16 cellular contexts compared by ENCODE assay signal in the genomic region with DNA sequence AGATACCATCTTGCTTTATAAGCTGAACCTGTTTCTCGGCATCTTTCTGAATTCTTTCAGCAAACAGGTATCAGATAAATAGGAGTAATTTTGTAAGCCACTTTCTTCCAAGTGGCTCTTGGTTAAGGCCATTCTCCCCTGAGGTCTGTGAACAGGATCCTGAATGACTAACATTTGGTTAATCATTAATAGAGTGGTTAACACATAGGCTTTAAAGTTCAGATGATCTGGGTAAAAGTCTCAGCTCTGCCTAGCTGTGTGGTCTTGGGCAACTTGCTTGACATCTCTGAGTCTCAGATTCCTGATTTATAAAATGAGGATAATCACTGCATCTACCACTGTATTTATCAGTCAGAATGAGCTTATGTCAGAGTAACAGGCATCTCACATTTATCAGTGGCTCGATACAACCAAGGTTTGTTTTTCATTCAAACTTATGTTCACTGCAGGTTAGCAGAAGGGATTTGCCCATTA. TPM values are rescaled to one million over a fixed set of nuclear protein-coding genes. Genes with fewer than 3 reads are reported as not detected.
DNase-seq lines count a peak whose midpoint lies in the region; ATAC-seq and TF ChIP-seq lines count a peak whose summit lies in the region.
"Had no signal": no experiment of that assay in that cellular context is flagged by ENCODE, and none has a peak within 500 bp of the region (broad histone marks: within the 10 kb centered on the region; RNA-seq: fewer than 3 reads in every experiment).

No MANE protein-coding gene starts in this region.

- H3K9me2 ChIP-seq in OCI-LY7 (ENCODE audit: insufficient read depth, low read length), result no peaks in the 10 kb centered on the region

- DNase-seq in SIG-M5 treated with dmso at 0.1 percent for 504 hours (lab: John Stamatoyannopoulos, UW; ENCODE audit: unreplicated experiment) (peak; percentile 38), SIG-M5 (lab: John Stamatoyannopoulos, UW) (no peak), colonic mucosa (peak; percentile 21), upper lobe of right lung (no peak), OCI-LY7 (ENCODE audit: low spot score) (no peak), NCI-H748 treated with DMSO at 0.1 percent for 48 hours (lab: John Stamatoyannopoulos, UW) (no peak)
- DNase-seq in T-helper 2 cell treated with Interferon-gamma antibody and Interleukin-4, amounts not matched to agents 5 μg/mL and 100 μg/mL, for 36 hours (ENCODE audit: low spot score), result no peak
- DNase-seq: 8988T; activated T-cell treated with anti-CD3 and anti-CD28 coated beads, Interleukin-2, amount 50 U/mL, for 24 hours; aorta; foreskin fibroblast; NCI-H2081 had no signal

- H3K36me3 ChIP-seq in colonic mucosa (no peaks in the 10 kb centered on the region), upper lobe of right lung (no peaks in the 10 kb centered on the region), OCI-LY7 (ENCODE audit: insufficient read depth, low read length) (no peaks in the 10 kb centered on the region)
- H3K36me3 ChIP-seq: neutrophil had no signal

- no TSS peak for BruUV-seq in OCI-LY7 (replicated peaks; lab: Mats Ljungman, UMichigan)

- H3K4me3 Mint-ChIP-seq in T-helper 2 cell treated with Interferon-gamma antibody and Interleukin-4, amounts not matched to agents 5 μg/mL and 100 μg/mL, for 36 hours, result no peak overlapping the region
- H3K4me3 Mint-ChIP-seq: activated T-cell treated with anti-CD3 and anti-CD28 coated beads, Interleukin-2, amount 50 U/mL, for 24 hours; type B pancreatic cell had no signal

- peak overlapping the region; percentile 26 for H3K27ac ChIP-seq in colonic mucosa
- H3K27ac ChIP-seq in upper lobe of right lung, result no peak overlapping the region
- H3K27ac ChIP-seq in OCI-LY7 (ENCODE audit: low read depth, low read length, poor library complexity, severe bottlenecking), result no peak overlapping the region
- H3K27ac ChIP-seq: neutrophil had no signal

- H3K27me3 ChIP-seq in colonic mucosa, result no peaks in the 10 kb centered on the region
- H3K27me3 ChIP-seq in upper lobe of right lung, result no peaks in the 10 kb centered on the region
- H3K27me3 ChIP-seq: neutrophil had no signal

- POLR2A ChIA-PET in OCI-LY7 (lab: Charles Lee), result no interaction called here

- no peaks in the 10 kb centered on the region for H3K36me3 Mint-ChIP-seq in T-helper 2 cell treated with Interferon-gamma antibody and Interleukin-4, amounts not matched to agents 5 μg/mL and 100 μg/mL, for 36 hours (ENCODE audit: low read depth)
- H3K36me3 Mint-ChIP-seq: type B pancreatic cell had no signal

- ATAC-seq in HG03060 (IDR thresholded peaks at IDR 0.05; ENCODE audit: low read depth, unreplicated experiment), result peak; percentile 80
- peak; percentile 73 for ATAC-seq in upper lobe of right lung

- peaks cover 5% of the 10 kb centered on the region for H3K27me3 Mint-ChIP-seq in T-helper 2 cell treated with Interferon-gamma antibody and Interleukin-4, amounts not matched to agents 5 μg/mL and 100 μg/mL, for 36 hours (ENCODE audit: low read depth)

- H3K79me2 ChIP-seq in OCI-LY7 (ENCODE audit: insufficient read depth, low read depth, low read length), result no peaks in the 10 kb centered on the region

- H2AFZ ChIP-seq in OCI-LY7 (ENCODE audit: low read length), result no peak overlapping the region

- no peak overlapping the region for H3K9ac ChIP-seq in colonic mucosa (ENCODE audit: low read depth in 2 of 2, low read length in 2 of 2)

- TF ChIP-seq CTCF in colonic mucosa (IDR thresholded peaks at IDR 0.05) (no peak), upper lobe of right lung (IDR thresholded peaks at IDR 0.05) (no peak), OCI-LY7 (conservative IDR thresholded peaks at IDR 0.05; ENCODE audit: low read length) (no peak)

- no peak overlapping the region for H3K4me3 ChIP-seq in colonic mucosa
- H3K4me3 ChIP-seq in upper lobe of right lung, result no peak overlapping the region
- no peak overlapping the region for H3K4me3 ChIP-seq in OCI-LY7 (ENCODE audit: low read depth, low read length, poor library complexity, severe bottlenecking)

- intact Hi-C loops in colonic mucosa (cut with DNase I) (no loop called here), upper lobe of right lung (cut with DNase I) (no loop called here), OCI-LY7 (cut with micrococcal nuclease; ENCODE audit: unreplicated experiment) (no loop called here)

- H3K27ac Mint-ChIP-seq in T-helper 2 cell treated with Interferon-gamma antibody and Interleukin-4, amounts not matched to agents 5 μg/mL and 100 μg/mL, for 36 hours, result no peak overlapping the region
- H3K27ac Mint-ChIP-seq: activated T-cell treated with anti-CD3 and anti-CD28 coated beads, Interleukin-2, amount 50 U/mL, for 24 hours had no signal

- no peaks in the 10 kb centered on the region for H3K9me3 ChIP-seq in colonic mucosa
- no peaks in the 10 kb centered on the region for H3K9me3 ChIP-seq in upper lobe of right lung
- H3K9me3 ChIP-seq in OCI-LY7 (ENCODE audit: low read length), result no peaks in the 10 kb centered on the region
- H3K9me3 ChIP-seq: neutrophil had no signal

- no peak overlapping the region for H3K4me2 ChIP-seq in OCI-LY7 (ENCODE audit: low read length)

- no peaks in the 10 kb centered on the region for H3K4me1 ChIP-seq in colonic mucosa
- H3K4me1 ChIP-seq in upper lobe of right lung, result no peaks in the 10 kb centered on the region
- H3K4me1 ChIP-seq in OCI-LY7 (ENCODE audit: insufficient read depth, low read length, poor library complexity, severe bottlenecking), result no peaks in the 10 kb centered on the region

- CTCF ChIA-PET in OCI-LY7 (lab: Charles Lee; ENCODE audit: unreplicated experiment), result no interaction called here

- H4K20me1 ChIP-seq in OCI-LY7 (ENCODE audit: insufficient read depth, low read length), result no peaks in the 10 kb centered on the region

- no peaks in the 10 kb centered on the region for H3K9me3 Mint-ChIP-seq in T-helper 2 cell treated with Interferon-gamma antibody and Interleukin-4, amounts not matched to agents 5 μg/mL and 100 μg/mL, for 36 hours
- H3K9me3 Mint-ChIP-seq: activated T-cell treated with anti-CD3 and anti-CD28 coated beads, Interleukin-2, amount 50 U/mL, for 24 hours; type B pancreatic cell had no signal

- no peaks in the 10 kb centered on the region for H3K4me1 Mint-ChIP-seq in T-helper 2 cell treated with Interferon-gamma antibody and Interleukin-4, amounts not matched to agents 5 μg/mL and 100 μg/mL, for 36 hours (ENCODE audit: low read depth)

RNA-seq across cellular contexts. Expression of gene ANKFN1, which starts 44.4 kb away (rescaled TPM):
- under 1 TPM; 0.52 to 0.58 TPM for total RNA-seq in colonic mucosa
- 0.75 TPM for total RNA-seq in upper lobe of right lung
- not detected in 2 replicates for total RNA-seq in OCI-LY7 (2014; rRNA removed; shearing (Covaris generic))
- 0.67 and 0.72 TPM in 2 replicates for total RNA-seq in OCI-LY7 (2022)
- total RNA-seq: LHCN-M2 had no signal

Comparison
In these comparisons a context has a peak if more than half of its experiments do, and no peak if none do; other contexts are left out.
1. DNase-seq: peak in SIG-M5 treated with dmso at 0.1 percent for 504 hours (single experiment) and colonic mucosa (single experiment); none in SIG-M5 (single experiment), upper lobe of right lung (single experiment), T-helper 2 cell treated with Interferon-gamma antibody and Interleukin-4, amounts not matched to agents 5 μg/mL and 100 μg/mL, for 36 hours (single experiment), OCI-LY7 (single experiment) and NCI-H748 treated with DMSO at 0.1 percent for 48 hours (single experiment).